ENCODE assay signal across 3 cellular contexts in the genomic region with DNA sequence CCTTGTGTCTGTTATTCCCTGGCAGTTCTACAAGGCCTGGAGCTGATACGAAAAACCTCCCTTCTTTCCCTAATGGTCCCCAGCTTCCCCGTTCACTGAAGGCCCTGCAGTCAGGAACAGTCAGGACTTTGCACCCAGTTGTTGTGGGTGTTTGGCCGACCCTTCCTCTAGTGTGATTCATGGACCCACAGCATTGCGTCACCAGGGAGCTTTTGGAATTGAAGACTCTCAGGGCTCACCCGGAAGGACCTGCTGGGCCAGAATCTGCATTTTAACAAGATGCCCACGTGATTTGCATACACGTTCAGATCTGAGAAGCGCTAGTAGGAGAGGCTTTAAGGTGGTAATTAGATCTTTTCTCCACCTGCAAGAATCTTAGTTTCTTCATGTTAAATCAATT.
TF ChIP-seq lines count a peak whose summit lies in the region.
"Not testable (repeated sequence)": the region's sequence is repeated elsewhere in the genome, so short reads cannot be mapped to it uniquely, and the experiment has no call there.

No MANE protein-coding gene starts in this region.

TF ChIP-seq in WTC11, 78 proteins besides CTCF, POLR2A, EP300 and RAD21:
- TF ChIP-seq, protein P1, sequence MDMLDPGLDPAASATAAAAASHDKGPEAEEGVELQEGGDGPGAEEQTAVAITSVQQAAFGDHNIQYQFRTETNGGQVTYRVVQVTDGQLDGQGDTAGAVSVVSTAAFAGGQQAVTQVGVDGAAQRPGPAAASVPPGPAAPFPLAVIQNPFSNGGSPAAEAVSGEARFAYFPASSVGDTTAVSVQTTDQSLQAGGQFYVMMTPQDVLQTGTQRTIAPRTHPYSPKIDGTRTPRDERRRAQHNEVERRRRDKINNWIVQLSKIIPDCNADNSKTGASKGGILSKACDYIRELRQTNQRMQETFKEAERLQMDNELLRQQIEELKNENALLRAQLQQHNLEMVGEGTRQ (CRISPR knock-in tag; IDR thresholded peaks at IDR 0.05): peak; percentile 51

TF ChIP-seq in H1, 55 proteins besides CTCF, POLR2A, EP300 and RAD21:
- TF ChIP-seq CEBPB (IDR thresholded peaks at IDR 0.05; ENCODE audit: low read depth, low read length): peak; percentile 23; the same call in 1 of the 2 replicates

TF ChIP-seq in HepG2, 621 proteins besides CTCF, POLR2A, EP300 and RAD21:
- TF ChIP-seq GATAD2A (CRISPR knock-in tag; IDR thresholded peaks at IDR 0.05) (0 out of 2 replicates have a peak, but pooled peaks have one; percentile 21), RXRB (CRISPR knock-in tag; IDR thresholded peaks at IDR 0.05; ENCODE audit: borderline replicate concordance) (0 out of 2 replicates have a peak, but pooled peaks have one; percentile 28), SAP130 (CRISPR knock-in tag; IDR thresholded peaks at IDR 0.05; ENCODE audit: low read depth) (0 out of 2 replicates have a peak, but pooled peaks have one; percentile 13), ZNF644 (CRISPR knock-in tag; IDR thresholded peaks at IDR 0.05; ENCODE audit: low read depth) (0 out of 2 replicates have a peak, but pooled peaks have one; percentile 19), ELF1 (CRISPR knock-in tag; IDR thresholded peaks at IDR 0.05) (0 out of 2 replicates have a peak, but pooled peaks have one; percentile 16), FOSL2 (CRISPR knock-in tag; IDR thresholded peaks at IDR 0.05) (peak; percentile 80), CEBPG (CRISPR knock-in tag; IDR thresholded peaks at IDR 0.05) (peak; percentile 68), CEBPB (IDR thresholded peaks at IDR 0.05; ENCODE audit: borderline replicate concordance, low read depth, low read length) (peak; percentile 32; the same call in 1 of the 2 replicates), GABPA (CRISPR knock-in tag; IDR thresholded peaks at IDR 0.05; ENCODE audit: low read depth) (peak; percentile 25; the same call in 1 of the 2 replicates), HNF4A (CRISPR knock-in tag; IDR thresholded peaks at IDR 0.05) (peak; percentile 55)
- TF ChIP-seq, protein P2, sequence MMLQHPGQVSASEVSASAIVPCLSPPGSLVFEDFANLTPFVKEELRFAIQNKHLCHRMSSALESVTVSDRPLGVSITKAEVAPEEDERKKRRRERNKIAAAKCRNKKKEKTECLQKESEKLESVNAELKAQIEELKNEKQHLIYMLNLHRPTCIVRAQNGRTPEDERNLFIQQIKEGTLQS (CRISPR knock-in tag; IDR thresholded peaks at IDR 0.05): 0 out of 2 replicates have a peak, but pooled peaks have one; percentile 20
- TF ChIP-seq, protein P3, sequence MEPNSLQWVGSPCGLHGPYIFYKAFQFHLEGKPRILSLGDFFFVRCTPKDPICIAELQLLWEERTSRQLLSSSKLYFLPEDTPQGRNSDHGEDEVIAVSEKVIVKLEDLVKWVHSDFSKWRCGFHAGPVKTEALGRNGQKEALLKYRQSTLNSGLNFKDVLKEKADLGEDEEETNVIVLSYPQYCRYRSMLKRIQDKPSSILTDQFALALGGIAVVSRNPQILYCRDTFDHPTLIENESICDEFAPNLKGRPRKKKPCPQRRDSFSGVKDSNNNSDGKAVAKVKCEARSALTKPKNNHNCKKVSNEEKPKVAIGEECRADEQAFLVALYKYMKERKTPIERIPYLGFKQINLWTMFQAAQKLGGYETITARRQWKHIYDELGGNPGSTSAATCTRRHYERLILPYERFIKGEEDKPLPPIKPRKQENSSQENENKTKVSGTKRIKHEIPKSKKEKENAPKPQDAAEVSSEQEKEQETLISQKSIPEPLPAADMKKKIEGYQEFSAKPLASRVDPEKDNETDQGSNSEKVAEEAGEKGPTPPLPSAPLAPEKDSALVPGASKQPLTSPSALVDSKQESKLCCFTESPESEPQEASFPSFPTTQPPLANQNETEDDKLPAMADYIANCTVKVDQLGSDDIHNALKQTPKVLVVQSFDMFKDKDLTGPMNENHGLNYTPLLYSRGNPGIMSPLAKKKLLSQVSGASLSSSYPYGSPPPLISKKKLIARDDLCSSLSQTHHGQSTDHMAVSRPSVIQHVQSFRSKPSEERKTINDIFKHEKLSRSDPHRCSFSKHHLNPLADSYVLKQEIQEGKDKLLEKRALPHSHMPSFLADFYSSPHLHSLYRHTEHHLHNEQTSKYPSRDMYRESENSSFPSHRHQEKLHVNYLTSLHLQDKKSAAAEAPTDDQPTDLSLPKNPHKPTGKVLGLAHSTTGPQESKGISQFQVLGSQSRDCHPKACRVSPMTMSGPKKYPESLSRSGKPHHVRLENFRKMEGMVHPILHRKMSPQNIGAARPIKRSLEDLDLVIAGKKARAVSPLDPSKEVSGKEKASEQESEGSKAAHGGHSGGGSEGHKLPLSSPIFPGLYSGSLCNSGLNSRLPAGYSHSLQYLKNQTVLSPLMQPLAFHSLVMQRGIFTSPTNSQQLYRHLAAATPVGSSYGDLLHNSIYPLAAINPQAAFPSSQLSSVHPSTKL (CRISPR knock-in tag; IDR thresholded peaks at IDR 0.05): peak; percentile 50; the same call in 1 of the 2 replicates
- TF ChIP-seq, protein P4, sequence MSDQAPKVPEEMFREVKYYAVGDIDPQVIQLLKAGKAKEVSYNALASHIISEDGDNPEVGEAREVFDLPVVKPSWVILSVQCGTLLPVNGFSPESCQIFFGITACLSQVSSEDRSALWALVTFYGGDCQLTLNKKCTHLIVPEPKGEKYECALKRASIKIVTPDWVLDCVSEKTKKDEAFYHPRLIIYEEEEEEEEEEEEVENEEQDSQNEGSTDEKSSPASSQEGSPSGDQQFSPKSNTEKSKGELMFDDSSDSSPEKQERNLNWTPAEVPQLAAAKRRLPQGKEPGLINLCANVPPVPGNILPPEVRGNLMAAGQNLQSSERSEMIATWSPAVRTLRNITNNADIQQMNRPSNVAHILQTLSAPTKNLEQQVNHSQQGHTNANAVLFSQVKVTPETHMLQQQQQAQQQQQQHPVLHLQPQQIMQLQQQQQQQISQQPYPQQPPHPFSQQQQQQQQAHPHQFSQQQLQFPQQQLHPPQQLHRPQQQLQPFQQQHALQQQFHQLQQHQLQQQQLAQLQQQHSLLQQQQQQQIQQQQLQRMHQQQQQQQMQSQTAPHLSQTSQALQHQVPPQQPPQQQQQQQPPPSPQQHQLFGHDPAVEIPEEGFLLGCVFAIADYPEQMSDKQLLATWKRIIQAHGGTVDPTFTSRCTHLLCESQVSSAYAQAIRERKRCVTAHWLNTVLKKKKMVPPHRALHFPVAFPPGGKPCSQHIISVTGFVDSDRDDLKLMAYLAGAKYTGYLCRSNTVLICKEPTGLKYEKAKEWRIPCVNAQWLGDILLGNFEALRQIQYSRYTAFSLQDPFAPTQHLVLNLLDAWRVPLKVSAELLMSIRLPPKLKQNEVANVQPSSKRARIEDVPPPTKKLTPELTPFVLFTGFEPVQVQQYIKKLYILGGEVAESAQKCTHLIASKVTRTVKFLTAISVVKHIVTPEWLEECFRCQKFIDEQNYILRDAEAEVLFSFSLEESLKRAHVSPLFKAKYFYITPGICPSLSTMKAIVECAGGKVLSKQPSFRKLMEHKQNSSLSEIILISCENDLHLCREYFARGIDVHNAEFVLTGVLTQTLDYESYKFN (CRISPR knock-in tag; conservative IDR thresholded peaks at IDR 0.05): peak; percentile 42; the same call in 1 of the 2 replicates
- not testable (repeated sequence) for TF ChIP-seq GABPA (IDR thresholded peaks at IDR 0.05; ENCODE audit: low read depth, low read length)
